In the genomic region with DNA sequence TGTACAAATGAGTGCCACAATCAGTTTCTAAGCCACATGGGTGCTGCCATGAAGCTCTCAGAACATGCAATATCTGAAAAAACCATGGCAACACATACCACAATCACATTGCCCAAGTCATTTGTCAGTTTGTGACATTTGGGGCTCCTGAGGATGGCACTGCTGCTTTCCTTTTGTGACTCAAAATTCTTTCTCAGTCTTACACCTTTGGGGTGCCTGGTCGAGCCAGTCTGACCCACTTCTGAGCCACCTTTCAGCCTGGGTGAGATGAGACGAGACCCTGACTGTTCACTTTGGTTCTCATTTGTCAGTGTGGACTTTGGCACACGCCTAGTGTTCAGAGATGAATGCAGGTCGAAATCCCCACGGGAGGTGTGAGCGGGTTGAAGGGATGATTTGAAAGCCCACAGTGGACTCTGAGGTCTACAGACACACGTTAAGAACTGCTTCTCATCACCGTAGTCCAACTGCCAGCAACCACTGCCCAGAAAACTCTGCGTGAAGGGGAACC, we compare ENCODE assay signal across 14 cellular contexts. TPM values are rescaled to one million over a fixed set of nuclear protein-coding genes. Genes with fewer than 3 reads are reported as not detected.
DNase-seq lines count a peak whose midpoint lies in the region; ATAC-seq, FAIRE-seq and TF ChIP-seq lines count a peak whose summit lies in the region.
"Had no signal": no experiment of that assay in that cellular context is flagged by ENCODE, and none has a peak within 500 bp of the region (broad histone marks: within the 10 kb centered on the region; RNA-seq: fewer than 3 reads in every experiment).

No MANE protein-coding gene starts in this region.

- no peak for TF ChIP-seq CTCF in H1 (IDR thresholded peaks at IDR 0.05; ENCODE audit: control extremely low read depth in 1 of 3, insufficient read depth in 1 of 3, low read depth in 1 of 3, low read length in 3 of 3)

- H4K20me1 ChIP-seq in H1 (replicated peaks in 1 of 2; ENCODE audit: control insufficient read depth in 1 of 2, insufficient read depth in 2 of 2, low read length in 2 of 2): peaks cover 0 to 4% of the 10 kb centered on the region in 2 experiments

- peaks cover 0 to under 1% (median 0%) of the 10 kb centered on the region in 4 experiments; a peak in 3 of 7 replicates for H3K27me3 ChIP-seq in H1 (replicated peaks in 1 of 4; ENCODE audit: control insufficient read depth in 3 of 4, extremely low read depth in 1 of 4, insufficient read depth in 3 of 4, low read length in 3 of 4)

- no peak overlapping the region for H3K27ac Mint-ChIP-seq in activated CD8-positive, alpha-beta memory T cell treated with anti-CD3 and anti-CD28 coated beads, Interleukin-2, amount 10 ng/mL, durations not matched to agents 7 days and 5 days
- H3K27ac Mint-ChIP-seq: activated CD4-positive, alpha-beta T cell treated with anti-CD3 and anti-CD28 coated beads, Interleukin-2, amount 10 ng/mL, durations not matched to agents 7 days and 5 days; T-helper 17 cell had no signal

- H3K4me3 Mint-ChIP-seq in activated CD8-positive, alpha-beta memory T cell treated with anti-CD3 and anti-CD28 coated beads, Interleukin-2, amount 10 ng/mL, durations not matched to agents 7 days and 5 days: no peak overlapping the region
- H3K4me3 Mint-ChIP-seq: activated CD4-positive, alpha-beta T cell treated with anti-CD3 and anti-CD28 coated beads, Interleukin-2, amount 10 ng/mL, durations not matched to agents 7 days and 5 days; T-helper 17 cell had no signal

- peaks cover 50% of the 10 kb centered on the region for H3K36me3 Mint-ChIP-seq in activated CD8-positive, alpha-beta memory T cell treated with anti-CD3 and anti-CD28 coated beads, Interleukin-2, amount 10 ng/mL, durations not matched to agents 7 days and 5 days

- H3K56ac ChIP-seq in H1 (replicated peaks; ENCODE audit: insufficient read length, low read depth, low read length): no peak overlapping the region

- H3K4ac ChIP-seq in H1 (replicated peaks; ENCODE audit: insufficient read length, low read depth, low read length): no peak overlapping the region

- no peak overlapping the region for H3K4me3 ChIP-seq in H1 (ENCODE audit: extremely low read depth in 1 of 4, insufficient read depth in 2 of 4, low read depth in 3 of 4, low read length in 4 of 4)
- H3K4me3 ChIP-seq: pancreas had no signal

- peaks cover 50% of the 10 kb centered on the region for H3K4me1 Mint-ChIP-seq in activated CD8-positive, alpha-beta memory T cell treated with anti-CD3 and anti-CD28 coated beads, Interleukin-2, amount 10 ng/mL, durations not matched to agents 7 days and 5 days

- no peaks in the 10 kb centered on the region for H3K9me3 ChIP-seq in H1 (ENCODE audit: insufficient read depth in 2 of 2, low read depth in 1 of 2, low read length in 1 of 2)
- H3K9me3 ChIP-seq: pancreas had no signal

- H2BK20ac ChIP-seq in H1 (ENCODE audit: low read length): no peak overlapping the region

- H3K79me1 ChIP-seq in H1 (ENCODE audit: low read depth, low read length): no peaks in the 10 kb centered on the region

- DNase-seq in activated CD8-positive, alpha-beta memory T cell treated with anti-CD3 and anti-CD28 coated beads, Interleukin-2, amount 10 ng/mL, durations not matched to agents 7 days and 5 days: peak; percentile 78
- no peak for DNase-seq in activated CD8-positive, alpha-beta memory T cell treated with anti-CD3 and anti-CD28 coated beads for 24 hours
- DNase-seq in H1 (ENCODE audit: low read depth in 1 of 2, low spot score in 2 of 2): no peak
- no peak for DNase-seq in globus pallidus (ENCODE audit: low spot score)
- no peak for DNase-seq in NCI-H774 (lab: John Stamatoyannopoulos, UW)
- DNase-seq in sciatic nerve (ENCODE audit: low spot score): no peak
- DNase-seq: activated CD4-positive, alpha-beta T cell treated with anti-CD3 and anti-CD28 coated beads, Interleukin-2, amount 10 ng/mL, durations not matched to agents 7 days and 5 days; GDM1; kidney; pancreas; T-helper 17 cell had no signal

- CTCF ChIA-PET in activated CD8-positive, alpha-beta memory T cell treated with anti-CD3 and anti-CD28 coated beads, Interleukin-2, amount 10 ng/mL, durations not matched to agents 7 days and 5 days (lab: Charles Lee): interaction anchor here (0.6 to 9.9 kb wide), 5 partner anchors 6 to 214 kb away, joined by 3 to 109 read pairs (median 6); a partner anchor contains a TSS
- CTCF ChIA-PET in H1 (lab: Charles Lee; ENCODE audit: partially characterized antibody): interaction anchor here (2.1 kb wide), 1 partner anchor 58 kb away, joined by 6 read pairs; no protein-coding TSS in a partner anchor

- peak; percentile 88 for ATAC-seq in activated CD8-positive, alpha-beta memory T cell treated with anti-CD3 and anti-CD28 coated beads, Interleukin-2, amount 10 ng/mL, durations not matched to agents 7 days and 5 days
- peak; percentile 80 for ATAC-seq in GM19463 (IDR thresholded peaks at IDR 0.05; ENCODE audit: unreplicated experiment)
- ATAC-seq in HG03342 (IDR thresholded peaks at IDR 0.05; ENCODE audit: unreplicated experiment): peak; percentile 50
- no peak for ATAC-seq in sciatic nerve
- ATAC-seq: pancreas, T-helper 17 cell had no signal

- no peak for FAIRE-seq in H1 (lab: Jason Lieb, UNC)
- FAIRE-seq: kidney, pancreas had no signal

- no peak overlapping the region for H4K8ac ChIP-seq in H1 (ENCODE audit: extremely low read depth, insufficient read depth, low read length)

- no peak overlapping the region for H3K4me2 ChIP-seq in H1 (ENCODE audit: insufficient read depth in 1 of 2, low read depth in 2 of 2, low read length in 2 of 2)

- H4K91ac ChIP-seq in H1 (replicated peaks; ENCODE audit: insufficient read length, low read length): no peak overlapping the region

- no peak overlapping the region for H3K23ac ChIP-seq in H1 (ENCODE audit: insufficient read length)

- peaks cover 5% of the 10 kb centered on the region; the same call in 1 of the 2 replicates for H3K23me2 ChIP-seq in H1 (ENCODE audit: low read depth, low read length)

- TF ChIP-seq POLR2A in H1 (IDR thresholded peaks at IDR 0.05; ENCODE audit: control extremely low read depth in 1 of 2, low read depth in 2 of 2, low read length in 2 of 2): no peak

- H2BK5ac ChIP-seq in H1 (ENCODE audit: low read depth, low read length): peak overlapping the region; percentile 18; the same call in 1 of the 2 replicates

- no peak overlapping the region for H4K5ac ChIP-seq in H1 (ENCODE audit: insufficient read length, low read depth, low read length)

- no peaks in the 10 kb centered on the region for H3K27me3 Mint-ChIP-seq in activated CD8-positive, alpha-beta memory T cell treated with anti-CD3 and anti-CD28 coated beads, Interleukin-2, amount 10 ng/mL, durations not matched to agents 7 days and 5 days

- H2AFZ ChIP-seq in H1 (ENCODE audit: low read length): no peak overlapping the region

- 88% methylated on average over 9 of the region's 9 CpGs; no CpG with 5 or more reads in 1 of the 2 experiments for WGBS in H1 (ENCODE audit: extremely low coverage in 1 of 2, insufficient coverage in 1 of 2, insufficient read length in 1 of 2, insufficient replicate concordance in 2 of 2, low coverage in 1 of 2, low lambda C conversion rate in 2 of 2, missing lambda C conversion rate in 1 of 2), 2 experiments

- H3K9me3 Mint-ChIP-seq in activated CD8-positive, alpha-beta memory T cell treated with anti-CD3 and anti-CD28 coated beads, Interleukin-2, amount 10 ng/mL, durations not matched to agents 7 days and 5 days (ENCODE audit: low read depth): no peaks in the 10 kb centered on the region
- H3K9me3 Mint-ChIP-seq: activated CD4-positive, alpha-beta T cell treated with anti-CD3 and anti-CD28 coated beads, Interleukin-2, amount 10 ng/mL, durations not matched to agents 7 days and 5 days had no signal

- H3K79me2 ChIP-seq in H1 (ENCODE audit: control insufficient read depth in 1 of 2, insufficient read depth in 2 of 2, low read length in 2 of 2): no peaks in the 10 kb centered on the region

- intact Hi-C loops in sciatic nerve (cut with DNase I): no loop called here

- no peak overlapping the region for H3K27ac ChIP-seq in H1 (ENCODE audit: low read depth, low read length)
- H3K27ac ChIP-seq: pancreas, RWPE1 had no signal

- 0 out of 2 replicates have a peak overlapping the region, but pooled peaks have one; percentile 2 for H2AK5ac ChIP-seq in H1 (ENCODE audit: low read depth, low read length)

- no peak overlapping the region for H2BK15ac ChIP-seq in H1 (ENCODE audit: low read length)

- H3K14ac ChIP-seq in H1 (ENCODE audit: insufficient read length): no peak overlapping the region

- H3K36me3 ChIP-seq in H1 (ENCODE audit: control insufficient read depth in 2 of 4, insufficient read depth in 4 of 4, low read length in 3 of 4): no peaks in the 10 kb centered on the region
- H3K36me3 ChIP-seq: pancreas had no signal

- POLR2A ChIA-PET in H1 (lab: Charles Lee; ENCODE audit: partially characterized antibody): interaction anchor here (0.8 kb wide), 1 partner anchor 84 kb away, joined by 3 read pairs; no protein-coding TSS in a partner anchor

- no peak for TF ChIP-seq EP300 in H1 (IDR thresholded peaks at IDR 0.05; ENCODE audit: borderline replicate concordance in 1 of 2, low read depth in 2 of 2, low read length in 2 of 2)

- peaks cover 0 to 9% (median 1%) of the 10 kb centered on the region in 4 experiments; a peak in 4 of 7 replicates for H3K4me1 ChIP-seq in H1 (replicated peaks in 1 of 4; ENCODE audit: control insufficient read depth in 3 of 4, insufficient read depth in 4 of 4, low read length in 3 of 4)
- H3K4me1 ChIP-seq: pancreas had no signal

- H2BK120ac ChIP-seq in H1 (replicated peaks; ENCODE audit: low read depth, low read length): no peak overlapping the region

- no peak overlapping the region for H2BK12ac ChIP-seq in H1 (ENCODE audit: low read depth, low read length)

- H3K9ac ChIP-seq in H1 (replicated peaks in 1 of 4; ENCODE audit: extremely low read depth in 1 of 4, low read depth in 3 of 4, low read length in 3 of 4): no peak overlapping the region

- TF ChIP-seq RAD21 in H1 (IDR thresholded peaks at IDR 0.05 in 1 of 2, conservative IDR thresholded peaks at IDR 0.05 in 1 of 2; ENCODE audit: low read depth in 2 of 2, low read length in 2 of 2): no peak

- no peak overlapping the region for H3K18ac ChIP-seq in H1 (ENCODE audit: extremely low read depth, low read length)

TF ChIP-seq in H1, 55 proteins besides CTCF, POLR2A, EP300 and RAD21 (continues in another document):
- no peak for TF ChIP-seq TAF7 (optimal IDR thresholded peaks at IDR 0.05; ENCODE audit: borderline replicate concordance, low read depth, low read length)

RNA-seq across cellular contexts. Expression of a gene that starts 8.0 kb away (rescaled TPM):
- 100 to 1,000 TPM; 109 to 130 TPM for total RNA-seq in activated CD8-positive, alpha-beta memory T cell treated with anti-CD3 and anti-CD28 coated beads, Interleukin-2, amount 10 ng/mL, durations not matched to agents 7 days and 5 days
- 6.3 and 7.3 TPM in 2 replicates for total RNA-seq in H1 (2021; fragmentation: NEBNext Ultra II Directional; extraction: Animal tissue kit (Norgen Biotek cat#: 25700))
- 6.3 and 6.6 TPM in 2 replicates for polyA plus RNA-seq in H1 (2011; rRNA removed)
- 3.3 TPM for polyA plus RNA-seq in H1 (2011; cell fraction: cytosol; rRNA removed)
- polyA plus RNA-seq in H1 (2011; cell fraction: nucleus; rRNA removed): 2.7 TPM
- 0.98 to 5.7 TPM (median 3.4 TPM) in 4 replicates for polyA plus RNA-seq in H1 (2012, experiment 1 of 2)
- polyA plus RNA-seq in H1 (2012, experiment 2 of 2): 5.9 TPM
- 6.0 TPM for polyA plus RNA-seq in H1 (2013, experiment 1 of 2)
- polyA plus RNA-seq in H1 (2013, experiment 2 of 2): 6.4 TPM
- polyA minus RNA-seq in H1 (2011; rRNA and poly(A)+ RNA removed): 0.56 and 0.98 TPM in 2 replicates
- not detected for polyA minus RNA-seq in H1 (2011; cell fraction: cytosol; rRNA and poly(A)+ RNA removed)
- polyA minus RNA-seq in H1 (2011; cell fraction: nucleus; rRNA and poly(A)+ RNA removed): 2.1 TPM
- total RNA-seq in sciatic nerve: 6.5 TPM

Comparison
In these comparisons a context has a peak if more than half of its experiments do, and no peak if none do; other contexts are left out.
1. RNA of a gene that starts 8.0 kb away (total RNA-seq): 109 to 130 TPM in activated CD8-positive, alpha-beta memory T cell treated with anti-CD3 and anti-CD28 coated beads, Interleukin-2, amount 10 ng/mL, durations not matched to agents 7 days and 5 days; 6.5 TPM in sciatic nerve (single experiment) and 6.3 to 7.3 TPM in H1; every median in the first group is over 10 times any median in the second.